2 cellular contexts compared by ENCODE assay signal in genomic region chr20:59032713-59033059, GRCh38.
TF ChIP-seq lines count a peak whose summit lies in the region.

No MANE protein-coding gene starts in this region.

TF ChIP-seq in HCT116, 20 proteins besides CTCF, POLR2A, EP300 and RAD21:
- TF ChIP-seq CEBPB (IDR thresholded peaks at IDR 0.05; ENCODE audit: low read depth) (no peak), CBX3 (IDR thresholded peaks at IDR 0.05; ENCODE audit: low read depth) (no peak), FOSL1 (IDR thresholded peaks at IDR 0.05; ENCODE audit: low read depth) (no peak), ZFX (IDR thresholded peaks at IDR 0.05) (no peak), TCF7L2 (IDR thresholded peaks at IDR 0.05; ENCODE audit: borderline replicate concordance, extremely low read depth, insufficient read depth, insufficient read length) (no peak)

TF ChIP-seq in H1, 55 proteins besides CTCF, POLR2A, EP300 and RAD21:
- no peak for TF ChIP-seq ASH2L (IDR thresholded peaks at IDR 0.05; ENCODE audit: low read length)
- TF ChIP-seq CEBPB (IDR thresholded peaks at IDR 0.05; ENCODE audit: low read depth, low read length): no peak
- no peak for TF ChIP-seq CBX5 (IDR thresholded peaks at IDR 0.05; ENCODE audit: low read depth, low read length)
- no peak for TF ChIP-seq CHD1 (IDR thresholded peaks at IDR 0.05; ENCODE audit: low read depth, low read length)
- TF ChIP-seq TBP (IDR thresholded peaks at IDR 0.05; ENCODE audit: low read depth, low read length): no peak
